Comparison of ENCODE assay signal across 26 cellular contexts in the genomic region with DNA sequence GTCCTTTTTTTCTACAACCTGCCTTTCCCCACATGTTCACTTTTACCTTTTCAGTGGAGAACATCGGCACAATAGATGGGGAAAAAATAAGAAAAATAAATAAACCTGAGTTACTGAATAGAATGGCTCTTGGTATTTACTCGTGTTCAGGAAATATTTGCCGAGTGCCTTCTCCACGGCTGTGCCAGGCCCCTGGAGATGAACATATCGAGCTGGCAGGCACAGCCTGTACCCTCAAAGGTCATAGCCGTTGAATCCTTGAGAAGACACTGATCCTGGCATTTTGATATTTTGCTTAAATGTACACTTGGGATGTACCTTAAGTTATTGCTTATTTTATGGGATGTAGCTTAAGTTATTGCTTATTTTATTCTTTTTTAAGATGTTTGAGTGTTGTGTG.
DNase-seq lines count a peak whose midpoint lies in the region; ATAC-seq and TF ChIP-seq lines count a peak whose summit lies in the region.
"Had no signal": no experiment of that assay in that cellular context is flagged by ENCODE, and none has a peak within 500 bp of the region (broad histone marks: within the 10 kb centered on the region; RNA-seq: fewer than 3 reads in every experiment).

No MANE protein-coding gene starts in this region.

- DNase-seq in LNCaP clone FGC (ENCODE audit: low read depth) (peak; percentile 62), chondrocyte (ENCODE audit: low spot score) (no peak), type B pancreatic cell (ENCODE audit: extremely low spot score, unreplicated experiment) (no peak), HCEC 1CT (no peak), COLO668 (lab: John Stamatoyannopoulos, UW; ENCODE audit: unreplicated experiment) (no peak)
- no peak for DNase-seq in stimulated activated effector memory CD8-positive, alpha-beta T cell treated with anti-CD3 and anti-CD28 coated beads, Interleukin-12 subunit alpha, Interleukin-12 subunit beta, amount 100 ng/mL, for 72 hours (ENCODE audit: low spot score in 2 of 2)
- DNase-seq: Calu3; CD8-positive, alpha-beta memory T cell; DMS79 treated with DMSO at 0.1 percent for 48 hours; GF-D8; NCI-H1092 treated with DMSO at 0.1 percent for 48 hours; NCI-H1436; NCI-H187 treated with DMSO at 0.1 percent for 48 hours; NCI-H2171 treated with DMSO at 0.1 percent for 48 hours; NCI-H345; NCI-H510A treated with DMSO at 0.1 percent for 48 hours; NCI-H748 treated with DMSO at 0.1 percent for 48 hours; NK-92 treated with Interleukin-12 subunit alpha and Interleukin-12 subunit beta, amount 100 ng/mL, for 24 hours; PC-9 had no signal

- TF ChIP-seq CTCF in C4-2B (conservative IDR thresholded peaks at IDR 0.05) (no peak), LNCaP clone FGC (IDR thresholded peaks at IDR 0.05; ENCODE audit: control insufficient read depth, extremely low read depth, insufficient read depth) (no peak), chondrocyte (IDR thresholded peaks at IDR 0.05) (no peak), type B pancreatic cell (conservative IDR thresholded peaks at IDR 0.05) (no peak)

- H3K36me3 Mint-ChIP-seq in chondrocyte (ENCODE audit: low read depth) = no peaks in the 10 kb centered on the region
- H3K36me3 Mint-ChIP-seq in stimulated activated effector memory CD8-positive, alpha-beta T cell treated with anti-CD3 and anti-CD28 coated beads, Interleukin-12 subunit alpha, Interleukin-12 subunit beta, amount 100 ng/mL, for 72 hours = no peaks in the 10 kb centered on the region
- H3K36me3 Mint-ChIP-seq in type B pancreatic cell = no peaks in the 10 kb centered on the region
- H3K36me3 Mint-ChIP-seq: CD14-positive monocyte, IgD-negative memory B cell had no signal

- no peak overlapping the region for H3K4me3 ChIP-seq in LNCaP clone FGC (ENCODE audit: low read depth, low read length)
- H3K4me3 ChIP-seq: PC-9 had no signal

- H3K27ac Mint-ChIP-seq in chondrocyte (ENCODE audit: unreplicated experiment) = peak overlapping the region; percentile 78
- H3K27ac Mint-ChIP-seq in stimulated activated effector memory CD8-positive, alpha-beta T cell treated with anti-CD3 and anti-CD28 coated beads, Interleukin-12 subunit alpha, Interleukin-12 subunit beta, amount 100 ng/mL, for 72 hours = no peak overlapping the region
- H3K27ac Mint-ChIP-seq in type B pancreatic cell = no peak overlapping the region
- H3K27ac Mint-ChIP-seq: B cell, CD14-positive monocyte had no signal

- ATAC-seq in stimulated activated effector memory CD8-positive, alpha-beta T cell treated with anti-CD3 and anti-CD28 coated beads, Interleukin-12 subunit alpha, Interleukin-12 subunit beta, amount 100 ng/mL, for 72 hours = no peak
- ATAC-seq: HCT116, Right ventricle myocardium inferior had no signal

- no peak overlapping the region for H3K4me3 Mint-ChIP-seq in chondrocyte (ENCODE audit: unreplicated experiment)
- peak overlapping the region; percentile 13 for H3K4me3 Mint-ChIP-seq in stimulated activated effector memory CD8-positive, alpha-beta T cell treated with anti-CD3 and anti-CD28 coated beads, Interleukin-12 subunit alpha, Interleukin-12 subunit beta, amount 100 ng/mL, for 72 hours
- no peak overlapping the region for H3K4me3 Mint-ChIP-seq in type B pancreatic cell
- H3K4me3 Mint-ChIP-seq: B cell, CD14-positive monocyte, IgD-negative memory B cell had no signal

- H3K9me3 Mint-ChIP-seq in chondrocyte (ENCODE audit: low read depth) (no peaks in the 10 kb centered on the region), type B pancreatic cell (no peaks in the 10 kb centered on the region)
- no peaks in the 10 kb centered on the region for H3K9me3 Mint-ChIP-seq in stimulated activated effector memory CD8-positive, alpha-beta T cell treated with anti-CD3 and anti-CD28 coated beads, Interleukin-12 subunit alpha, Interleukin-12 subunit beta, amount 100 ng/mL, for 72 hours
- H3K9me3 Mint-ChIP-seq: CD8-positive, alpha-beta memory T cell had no signal

- H3K27me3 Mint-ChIP-seq in chondrocyte (ENCODE audit: low read depth) = no peaks in the 10 kb centered on the region
- H3K27me3 Mint-ChIP-seq in type B pancreatic cell = peaks cover 6% of the 10 kb centered on the region
- H3K27me3 Mint-ChIP-seq: B cell had no signal

- peaks cover 42% of the 10 kb centered on the region for H3K4me1 Mint-ChIP-seq in chondrocyte (ENCODE audit: low read depth)
- peaks cover 29% of the 10 kb centered on the region for H3K4me1 Mint-ChIP-seq in stimulated activated effector memory CD8-positive, alpha-beta T cell treated with anti-CD3 and anti-CD28 coated beads, Interleukin-12 subunit alpha, Interleukin-12 subunit beta, amount 100 ng/mL, for 72 hours
- peaks cover 30% of the 10 kb centered on the region for H3K4me1 Mint-ChIP-seq in type B pancreatic cell (ENCODE audit: unreplicated experiment)
- H3K4me1 Mint-ChIP-seq: CD14-positive monocyte had no signal

- peak overlapping the region; percentile 52; the same call in 1 of the 2 replicates for H3K27ac ChIP-seq in C4-2B
- H3K27ac ChIP-seq: KMS-11, PC-9 had no signal
